Comparison of ENCODE assay signal across 17 cellular contexts in the genomic region with DNA sequence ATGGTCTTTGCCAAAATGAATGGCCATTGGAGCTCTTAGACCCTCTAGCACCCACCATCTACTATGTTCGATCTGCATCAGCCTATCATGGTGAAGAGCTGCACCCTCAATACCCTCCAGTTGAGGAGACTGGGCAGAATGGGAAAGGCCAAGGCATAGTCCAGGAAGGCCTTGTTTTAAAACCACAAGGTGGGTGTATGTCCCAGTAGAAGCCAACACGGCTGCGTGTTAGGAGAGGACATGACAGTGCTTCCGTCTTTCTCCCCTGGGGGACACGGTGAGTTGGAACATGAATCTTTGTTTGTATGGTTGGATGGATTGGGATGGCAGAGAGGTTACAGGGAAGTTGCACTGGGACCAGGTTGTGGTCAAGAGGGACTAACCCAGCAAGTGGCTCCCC.
"Had no signal": no experiment of that assay in that cellular context is flagged by ENCODE, and none has a peak within 500 bp of the region (broad histone marks: within the 10 kb centered on the region; RNA-seq: fewer than 3 reads in every experiment).

No MANE protein-coding gene starts in this region.

- H3K4me1 ChIP-seq: neural progenitor cell, parathyroid adenoma, SJCRH30 had no signal

- H3K9me3 Mint-ChIP-seq: mesothelial cell of epicardium; neural progenitor cell; T-helper 2 cell treated with Interferon-gamma antibody and Interleukin-4, amounts not matched to agents 5 μg/mL and 100 μg/mL, for 36 hours had no signal

- H3K27ac ChIP-seq: ascending aorta, coronary artery, hepatocyte, neural progenitor cell, parathyroid adenoma, SJCRH30 had no signal

- ATAC-seq: gastroesophageal sphincter had no signal

- H3K27me3 ChIP-seq: ascending aorta, gastroesophageal sphincter, hepatocyte, neural progenitor cell, SJCRH30 had no signal

- DNase-seq: activated CD4-positive, CD25-positive, alpha-beta regulatory T cell treated with anti-CD3 and anti-CD28 coated beads, Interleukin-2, amount 50 U/mL, for 72 hours; activated effector memory CD4-positive, alpha-beta T cell treated with Interleukin-2 at 50 U/mL for 16 hours; activated T-cell treated with anti-CD3 and anti-CD28 coated beads for 4 hours; effector memory CD4-positive, alpha-beta T cell; kidney; SJCRH30; small intestine; substantia nigra; trophoblast cell had no signal

- H3K27ac Mint-ChIP-seq: mesothelial cell of epicardium; neural progenitor cell; T-helper 2 cell treated with Interferon-gamma antibody and Interleukin-4, amounts not matched to agents 5 μg/mL and 100 μg/mL, for 36 hours had no signal

- H3K4me3 Mint-ChIP-seq: mesothelial cell of epicardium; neural progenitor cell; T-helper 2 cell treated with Interferon-gamma antibody and Interleukin-4, amounts not matched to agents 5 μg/mL and 100 μg/mL, for 36 hours had no signal

- H3K4me3 ChIP-seq: ascending aorta, coronary artery, gastroesophageal sphincter, hepatocyte, neural progenitor cell, SJCRH30 had no signal

- H3K9me3 ChIP-seq: ascending aorta, gastroesophageal sphincter, SJCRH30 had no signal
